17 cellular contexts compared by ENCODE assay signal in the genomic region with DNA sequence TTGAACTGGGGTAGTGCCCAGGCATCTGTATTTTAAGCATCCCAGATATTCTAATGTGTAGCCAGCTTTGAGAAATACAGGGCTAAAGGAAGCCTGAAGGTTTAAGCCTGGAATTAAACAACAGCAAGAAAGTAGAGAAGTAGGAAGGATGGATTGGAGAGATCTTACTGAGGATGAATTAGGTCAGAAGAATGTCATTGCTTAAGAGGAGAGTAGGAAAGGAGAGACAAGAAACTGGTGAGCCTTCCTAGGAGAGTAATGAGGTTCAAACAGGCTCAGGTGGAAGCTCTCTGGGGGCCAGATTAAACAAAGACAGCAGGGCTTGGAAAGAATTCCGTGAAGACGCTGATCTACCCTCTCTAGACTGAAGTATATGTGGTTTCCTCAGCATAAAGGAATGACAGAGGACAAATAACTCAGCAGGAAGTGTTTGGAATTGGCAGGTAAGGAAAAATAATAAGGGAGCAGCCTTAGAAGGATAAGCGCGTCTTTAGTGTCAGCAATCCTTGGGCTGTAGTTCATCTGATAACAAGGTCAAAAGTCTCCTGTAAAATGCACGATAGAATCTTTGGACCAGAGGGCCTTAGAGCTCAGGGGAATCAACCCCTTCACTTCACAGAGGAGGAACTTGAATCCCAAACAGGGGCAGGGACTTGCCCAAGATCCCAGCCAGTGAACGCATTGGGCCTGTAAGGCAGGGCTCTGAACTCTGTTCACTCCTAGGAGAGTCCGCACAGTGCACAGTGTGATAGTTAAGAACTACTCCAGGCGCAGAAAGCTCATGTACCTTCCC.
"Had no signal": no experiment of that assay in that cellular context is flagged by ENCODE, and none has a peak within 500 bp of the region (broad histone marks: within the 10 kb centered on the region; RNA-seq: fewer than 3 reads in every experiment).

No MANE protein-coding gene starts in this region.

- ATAC-seq: activated CD8-positive, alpha-beta T cell treated with anti-CD3 and anti-CD28 coated beads, Interleukin-2, amount 10 ng/mL, durations not matched to agents 7 days and 5 days; mucosa of descending colon; natural killer cell; right lobe of liver had no signal

- H3K4me3 ChIP-seq: coronary artery, gastrocnemius medialis, lung, mucosa of descending colon, psoas muscle, right lobe of liver had no signal

- H3K9me3 ChIP-seq: gastrocnemius medialis, mucosa of descending colon, psoas muscle, right lobe of liver had no signal

- H3K27me3 ChIP-seq: gastrocnemius medialis, right lobe of liver had no signal

- H3K4me1 ChIP-seq: right lobe of liver had no signal

- DNase-seq: activated CD4-positive, alpha-beta T cell treated with anti-CD3 and anti-CD28 coated beads for 4 hours; activated CD8-positive, alpha-beta memory T cell treated with anti-CD3 and anti-CD28 coated beads, Interleukin-2, amount 50 U/mL, for 48 hours; activated CD8-positive, alpha-beta T cell treated with anti-CD3 and anti-CD28 coated beads, Interleukin-2, amount 10 ng/mL, durations not matched to agents 7 days and 5 days; caudate nucleus; effector CD4-positive, alpha-beta T cell; gastrocnemius medialis; mucosa of descending colon; natural killer cell; occipital lobe; psoas muscle; right lobe of liver; stimulated activated naive CD4-positive, alpha-beta T cell; substantia nigra; T1000; WERI-Rb-1 had no signal

- H3K36me3 ChIP-seq: gastrocnemius medialis, right lobe of liver, WERI-Rb-1 had no signal

- H3K27ac ChIP-seq: coronary artery, psoas muscle, right lobe of liver, WERI-Rb-1 had no signal
